ENCODE assay signal across 7 cellular contexts in the genomic region with DNA sequence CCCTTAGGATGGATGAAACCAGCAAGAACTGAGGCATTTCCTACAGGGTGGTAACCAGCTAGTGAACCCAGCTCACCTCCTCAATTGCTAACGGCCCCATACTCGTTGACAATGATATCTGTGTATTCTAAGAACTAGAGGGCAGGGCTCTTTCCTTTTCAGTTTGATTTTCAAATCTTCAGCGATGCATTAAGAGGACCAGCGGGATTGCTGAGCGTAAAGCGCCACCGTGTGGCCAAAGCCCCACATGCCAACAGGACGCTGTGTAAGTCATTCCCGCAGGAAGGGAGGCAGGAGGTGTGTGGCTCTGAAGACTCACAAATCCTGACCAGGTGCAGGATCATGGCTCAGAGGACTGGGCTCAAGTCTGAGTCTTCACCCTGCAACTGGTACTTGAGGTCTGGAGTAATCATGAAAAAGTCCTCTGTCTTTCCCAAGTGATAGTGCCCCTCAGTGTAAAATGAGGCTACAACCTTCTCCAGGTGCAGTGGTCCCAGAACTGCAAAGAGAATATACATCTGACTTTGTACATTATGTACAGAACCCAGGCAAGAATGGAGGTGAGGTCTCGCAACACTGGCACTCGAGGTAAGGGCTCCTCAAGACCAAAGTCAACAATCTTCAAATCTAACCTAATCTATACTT. TPM values are rescaled to one million over a fixed set of nuclear protein-coding genes. Genes with fewer than 3 reads are reported as not detected.
DNase-seq lines count a peak whose midpoint lies in the region; ATAC-seq, FAIRE-seq and TF ChIP-seq lines count a peak whose summit lies in the region.

No MANE protein-coding gene starts in this region.

- FAIRE-seq in small intestine (lab: Jason Lieb, UNC), result no peak

- ATAC-seq in HG02885 (IDR thresholded peaks at IDR 0.05; ENCODE audit: poor library complexity, unreplicated experiment), result peak; percentile 85

- DNase-seq in GM13976 (ENCODE audit: low spot score) (peak; percentile 75), NCI-H1930 (lab: John Stamatoyannopoulos, UW) (peak; percentile 65 to 83), T1000 (lab: John Stamatoyannopoulos, UW) (peak; percentile 12), astrocyte of the cerebellum (ENCODE audit: low read depth) (peak; percentile 62), hypothalamus (lab: John Stamatoyannopoulos, UW) (peak in 49 of 51 donors; percentile 9 to 87 (median 56)), small intestine (peak; percentile 66)

- no peaks in the 10 kb centered on the region for H3K9me3 ChIP-seq in small intestine (ENCODE audit: control insufficient read depth, low read depth)

- 1 to 11% (median 5%) methylated on average over 11 of the region's 11 CpGs for WGBS in small intestine, 3 donors

- in situ Hi-C loops in GM13976 (cut with MboI; ENCODE audit: low sequenced_read_pairs, unreplicated experiment) (loop anchor here (25.0 kb wide), 1 partner anchor 1083 kb away; a partner anchor contains a TSS), astrocyte of the cerebellum (cut with HindIII; ENCODE audit: low sequenced_read_pairs) (no loop called here)

- no peaks in the 10 kb centered on the region for H3K4me1 ChIP-seq in small intestine (ENCODE audit: control insufficient read depth in 2 of 2, insufficient read depth in 1 of 2, low read depth in 1 of 2, low read length in 1 of 2)

- H3K27me3 ChIP-seq in small intestine (ENCODE audit: control insufficient read depth in 2 of 2, insufficient read depth in 2 of 2, low read length in 2 of 2), result no peaks in the 10 kb centered on the region

- H3K4me3 ChIP-seq in astrocyte of the cerebellum (ENCODE audit: low read depth, low read length), result no peak overlapping the region
- no peak overlapping the region for H3K4me3 ChIP-seq in small intestine (ENCODE audit: low read depth in 1 of 2, low read length in 2 of 2)

- TF ChIP-seq CTCF in GM13976 (IDR thresholded peaks at IDR 0.05; ENCODE audit: borderline replicate concordance, control extremely low read depth, extremely low read depth, insufficient read depth, missing control alignments), result peak; percentile 93
- TF ChIP-seq CTCF in astrocyte of the cerebellum (IDR thresholded peaks at IDR 0.05; ENCODE audit: low read depth, low read length, missing control alignments), result peak; percentile 97

- H3K27ac ChIP-seq in small intestine (ENCODE audit: low read depth in 1 of 2, low read length in 1 of 2), result no peak overlapping the region

- no peaks in the 10 kb centered on the region for H3K36me3 ChIP-seq in small intestine (ENCODE audit: control insufficient read depth in 2 of 2, insufficient read depth in 2 of 2, low read length in 2 of 2)

RNA-seq across cellular contexts. Expression of a gene that starts 40.9 kb away (rescaled TPM):
- not detected for polyA plus RNA-seq in small intestine

Comparison
In these comparisons a context has a peak if more than half of its experiments do, and no peak if none do; other contexts are left out.
1. DNase-seq: peak in every context shown above with its lines; median percentile 75 in GM13976; 74 in NCI-H1930; 66 in small intestine; 62 in astrocyte of the cerebellum; 56 in hypothalamus; 12 in T1000.